ENCODE assay signal across 8 cellular contexts in the genomic region with DNA sequence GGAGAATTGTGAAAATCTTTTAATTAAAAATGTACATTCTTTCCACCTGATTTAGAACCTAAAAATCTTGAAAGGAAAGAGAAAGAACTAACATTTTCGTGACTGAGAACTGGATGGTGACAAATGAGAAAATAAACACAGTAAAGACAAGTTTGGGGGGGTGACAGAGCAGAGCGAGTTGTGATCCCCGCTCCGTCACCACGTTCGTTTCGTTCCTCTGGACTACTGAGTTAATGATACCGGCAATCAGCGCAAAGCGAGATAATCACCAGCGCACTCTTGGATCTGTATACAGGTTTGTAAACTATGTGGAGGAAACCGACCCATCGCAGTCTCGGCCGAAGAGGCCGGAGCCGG. TPM values are rescaled to one million over a fixed set of nuclear protein-coding genes. Genes with fewer than 3 reads are reported as not detected.
DNase-seq lines count a peak whose midpoint lies in the region; ATAC-seq, FAIRE-seq and TF ChIP-seq lines count a peak whose summit lies in the region.

No MANE protein-coding gene starts in this region.

- TF ChIP-seq CTCF in BE2C (IDR thresholded peaks at IDR 0.05; ENCODE audit: low read depth, low read length) = no peak
- no peak for TF ChIP-seq CTCF in HL-60 (IDR thresholded peaks at IDR 0.05; ENCODE audit: insufficient read depth, low read length)
- no peak for TF ChIP-seq CTCF in choroid plexus epithelial cell (conservative IDR thresholded peaks at IDR 0.05; ENCODE audit: low read depth, low read length)
- TF ChIP-seq CTCF in D721Med (IDR thresholded peaks at IDR 0.05; ENCODE audit: insufficient read depth, missing control alignments) = no peak

- no peak for FAIRE-seq in D721Med (lab: Jason Lieb, UNC)

- ATAC-seq in GM21619 (IDR thresholded peaks at IDR 0.05; ENCODE audit: unreplicated experiment) (no peak), GM18870 (IDR thresholded peaks at IDR 0.05; ENCODE audit: unreplicated experiment) (no peak), HG03469 (IDR thresholded peaks at IDR 0.05; ENCODE audit: unreplicated experiment) (no peak)

- no peaks in the 10 kb centered on the region for H3K36me3 ChIP-seq in BE2C
- H3K36me3 ChIP-seq in muscle layer of duodenum (ENCODE audit: control insufficient read depth in 1 of 2, insufficient read depth in 2 of 2, low read length in 2 of 2) = peaks cover 0 to 4% of the 10 kb centered on the region in 2 donors

- H3K4me3 ChIP-seq in BE2C (ENCODE audit: low read depth, low read length) (peak overlapping the region; percentile 77), HL-60 (replicated peaks; ENCODE audit: insufficient read depth, low read length) (peak overlapping the region; percentile 69), choroid plexus epithelial cell (ENCODE audit: low read depth, low read length) (peak overlapping the region; percentile 93), muscle layer of duodenum (ENCODE audit: low read depth in 1 of 2, low read length in 2 of 2) (peak overlapping the region; percentile 76 to 92)

- peak overlapping the region; percentile 99 for H3K27ac ChIP-seq in HL-60 (replicated peaks)
- H3K27ac ChIP-seq in muscle layer of duodenum (ENCODE audit: low read length) = peak overlapping the region; percentile 100

- no peaks in the 10 kb centered on the region for H3K27me3 ChIP-seq in BE2C
- H3K27me3 ChIP-seq in HL-60 (ENCODE audit: insufficient read depth, poor library complexity, severe bottlenecking) = no peaks in the 10 kb centered on the region
- H3K27me3 ChIP-seq in muscle layer of duodenum (ENCODE audit: low read depth, low read length) = no peaks in the 10 kb centered on the region

- no peaks in the 10 kb centered on the region for H3K9me3 ChIP-seq in BE2C
- H3K9me3 ChIP-seq in muscle layer of duodenum (ENCODE audit: control insufficient read depth in 1 of 2, low read length in 2 of 2) = no peaks in the 10 kb centered on the region

- no peaks in the 10 kb centered on the region for H3K4me1 ChIP-seq in BE2C
- H3K4me1 ChIP-seq in muscle layer of duodenum (ENCODE audit: control insufficient read depth in 1 of 2, insufficient read depth in 2 of 2, low read length in 2 of 2) = peaks cover 0 to 6% of the 10 kb centered on the region in 2 donors

- DNase-seq in BE2C = no peak
- no peak for DNase-seq in HL-60 (ENCODE audit: low read depth in 1 of 2, low spot score in 1 of 2)
- DNase-seq in choroid plexus epithelial cell (ENCODE audit: low read depth) = no peak
- no peak for DNase-seq in D721Med (ENCODE audit: insufficient read length, low spot score)

RNA-seq across cellular contexts. Expression of gene CFAP126, which starts 31.2 kb away (rescaled TPM):
- polyA plus RNA-seq in BE2C (2012; ENCODE audit: insufficient read depth, insufficient read length, low read depth) = 1.7 TPM
